In the genomic region with DNA sequence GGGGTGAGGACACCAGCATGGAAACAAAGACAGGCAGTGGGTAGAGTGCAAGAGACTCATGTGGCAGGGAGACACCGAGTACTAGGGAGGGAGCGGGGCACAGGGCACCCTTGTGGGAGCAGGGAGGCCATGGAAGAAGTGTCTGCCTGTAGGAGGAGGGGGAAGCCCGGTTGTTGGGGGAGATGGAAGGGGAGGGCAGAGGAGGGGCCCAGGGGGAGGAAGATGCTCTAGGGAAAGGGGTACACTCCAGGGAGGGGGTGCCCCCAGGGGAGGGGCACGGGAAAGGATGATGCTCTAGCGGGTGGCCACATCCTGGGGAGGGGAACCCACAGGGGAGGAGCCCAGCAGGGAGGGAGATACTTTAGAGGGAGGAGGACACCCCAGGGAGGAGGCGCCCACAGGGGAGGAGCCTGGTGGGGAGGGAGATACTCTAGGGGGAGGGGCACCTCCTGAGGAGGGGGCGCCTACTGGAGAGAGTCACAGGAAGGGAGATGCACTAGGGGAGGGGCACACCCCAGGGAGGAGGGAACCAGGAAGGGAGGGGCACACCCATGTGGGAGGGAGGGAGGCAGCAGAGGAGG, we compare ENCODE assay signal across 9 cellular contexts. TPM values are rescaled to one million over a fixed set of nuclear protein-coding genes. Genes with fewer than 3 reads are reported as not detected.
DNase-seq lines count a peak whose midpoint lies in the region; ATAC-seq and TF ChIP-seq lines count a peak whose summit lies in the region.
"Had no signal": no experiment of that assay in that cellular context is flagged by ENCODE, and none has a peak within 500 bp of the region (broad histone marks: within the 10 kb centered on the region; RNA-seq: fewer than 3 reads in every experiment).

No MANE protein-coding gene starts in this region.

- CTCF ChIA-PET in mammary epithelial cell (lab: Charles Lee; ENCODE audit: low non-redundant PET), result no interaction called here

- ATAC-seq in HG02623 (IDR thresholded peaks at IDR 0.05; ENCODE audit: unreplicated experiment), result no peak

- TF ChIP-seq CTCF in GM13976 (IDR thresholded peaks at IDR 0.05; ENCODE audit: borderline replicate concordance, control extremely low read depth, extremely low read depth, insufficient read depth, missing control alignments), result no peak
- TF ChIP-seq CTCF in endodermal cell (conservative IDR thresholded peaks at IDR 0.05), result no peak
- no peak for TF ChIP-seq CTCF in mammary epithelial cell (conservative IDR thresholded peaks at IDR 0.05 in 1 of 2, IDR thresholded peaks at IDR 0.05 in 1 of 2; ENCODE audit: extremely low read depth in 1 of 2, insufficient read depth in 1 of 2, low read depth in 1 of 2, low read length in 2 of 2)

- WGBS in endodermal cell (ENCODE audit: insufficient coverage in 1 of 2, insufficient read length in 1 of 2), 2 experiments, result 71 to 76% methylated on average over 4 to 7 of the region's 7 CpGs
- WGBS in mammary epithelial cell (ENCODE audit: low coverage, missing lambda C conversion rate), result 90% methylated on average over 2 of the region's 7 CpGs

- no peaks in the 10 kb centered on the region for H3K4me1 Mint-ChIP-seq in endodermal cell

- peak overlapping the region; percentile 61 for H3K27ac Mint-ChIP-seq in endodermal cell

- H3K9ac ChIP-seq in endodermal cell (ENCODE audit: extremely low read depth, low read length, poor library complexity, severe bottlenecking) (no peak overlapping the region), mammary epithelial cell (ENCODE audit: insufficient read depth, low read length) (no peak overlapping the region)

- no peak overlapping the region for H3K27ac ChIP-seq in endodermal cell (ENCODE audit: low read depth, low read length)
- H3K27ac ChIP-seq in mammary epithelial cell (ENCODE audit: insufficient read depth, low read depth, low read length), result no peak overlapping the region

- no peaks in the 10 kb centered on the region for H3K27me3 ChIP-seq in endodermal cell (ENCODE audit: control insufficient read depth, insufficient read depth, low read length, poor library complexity, severe bottlenecking)
- no peaks in the 10 kb centered on the region for H3K27me3 ChIP-seq in mammary epithelial cell (ENCODE audit: insufficient read depth, low read length)

- no peaks in the 10 kb centered on the region for H4K20me1 ChIP-seq in mammary epithelial cell (ENCODE audit: insufficient read depth, low read length)

- H3K79me2 ChIP-seq in mammary epithelial cell (ENCODE audit: insufficient read depth, low read length), result no peaks in the 10 kb centered on the region

- intact Hi-C loops in mammary epithelial cell (cut with micrococcal nuclease), result no loop called here

- H3K4me3 ChIP-seq in endodermal cell (ENCODE audit: low read length) (no peak overlapping the region), mammary epithelial cell (replicated peaks in 1 of 3; ENCODE audit: insufficient read depth in 1 of 3, low read depth in 2 of 3, low read length in 3 of 3) (no peak overlapping the region)

- dilution Hi-C loops in mammary epithelial cell (cut with HindIII; ENCODE audit: low sequenced_read_pairs), result no loop called here

- H3K36me3 ChIP-seq in endodermal cell (ENCODE audit: control insufficient read depth, insufficient read depth, low read length) (peaks cover 3% of the 10 kb centered on the region), mammary epithelial cell (ENCODE audit: insufficient read depth, low read length) (no peaks in the 10 kb centered on the region)

- DNase-seq in GM13976 (ENCODE audit: low spot score) (peak; percentile 57), endodermal cell (peak; percentile 48), mammary epithelial cell (no peak), NCI-H128 (lab: John Stamatoyannopoulos, UW; ENCODE audit: unreplicated experiment) (no peak), NCI-H187 treated with DMSO at 0.1 percent for 48 hours (lab: John Stamatoyannopoulos, UW) (no peak)
- peak; percentile 4 to 56 for DNase-seq in activated CD8-positive, alpha-beta memory T cell treated with anti-CD3 and anti-CD28 coated beads for 4 hours (ENCODE audit: low read depth in 2 of 2)
- peak; percentile 9 to 46 (median 41) for DNase-seq in stimulated activated CD4-positive, alpha-beta T cell treated with anti-CD3 and anti-CD28 coated beads, TNF-alpha, amount 100 ng/mL, for 4 hours (ENCODE audit: low read depth in 3 of 3)
- DNase-seq: kidney had no signal

- H3K9me3 ChIP-seq in endodermal cell (ENCODE audit: control insufficient read depth, low read length), result peaks cover 7% of the 10 kb centered on the region
- H3K9me3 ChIP-seq in mammary epithelial cell (replicated peaks; ENCODE audit: insufficient read depth, low read length), result peaks cover 6% of the 10 kb centered on the region

- no peak overlapping the region for H3K4me2 ChIP-seq in mammary epithelial cell (ENCODE audit: insufficient read depth, low read depth, low read length)

- H2AFZ ChIP-seq in mammary epithelial cell (ENCODE audit: low read depth, low read length), result no peak overlapping the region

- no peaks in the 10 kb centered on the region for H3K27me3 Mint-ChIP-seq in endodermal cell (ENCODE audit: insufficient read depth)

- BruUV-seq in mammary epithelial cell (replicated peaks; lab: Mats Ljungman, UMichigan), result no TSS peak

- H3K4me3 Mint-ChIP-seq in endodermal cell, result no peak overlapping the region

- H3K4me1 ChIP-seq in endodermal cell (ENCODE audit: control insufficient read depth, insufficient read depth, low read length), result no peaks in the 10 kb centered on the region
- H3K4me1 ChIP-seq in mammary epithelial cell (ENCODE audit: insufficient read depth, low read length), result no peaks in the 10 kb centered on the region

- H3K9me3 Mint-ChIP-seq in endodermal cell, result peaks cover 11% of the 10 kb centered on the region

- in situ Hi-C loops in GM13976 (cut with MboI; ENCODE audit: low sequenced_read_pairs, unreplicated experiment), result no loop called here
- in situ Hi-C loops in mammary epithelial cell (cut with MboI; ENCODE audit: low sequenced_read_pairs in 2 of 2), result no loop called here

- H3K36me3 Mint-ChIP-seq in endodermal cell (ENCODE audit: low read depth), result peaks cover 30% of the 10 kb centered on the region

RNA-seq across cellular contexts. Expression of gene CPAMD8, which starts 24.9 kb away (rescaled TPM):
- 10 to 100 TPM; 19.7 to 22.9 TPM for total RNA-seq in endodermal cell
- polyA plus RNA-seq in endodermal cell (2013, experiment 1 of 2), result 15.1 TPM
- 11.6 TPM for polyA plus RNA-seq in endodermal cell (2013, experiment 2 of 2)
- 1 to 10 TPM; 1.2 to 3.5 TPM for total RNA-seq in mammary epithelial cell
- 1.8 TPM for polyA plus RNA-seq in mammary epithelial cell
- polyA minus RNA-seq in mammary epithelial cell, result 11.2 TPM

Comparison
In these comparisons a context has a peak if more than half of its experiments do, and no peak if none do; other contexts are left out.
1. DNase-seq: peak in GM13976 (single experiment), activated CD8-positive, alpha-beta memory T cell treated with anti-CD3 and anti-CD28 coated beads for 4 hours (2 of 2), endodermal cell (single experiment) and stimulated activated CD4-positive, alpha-beta T cell treated with anti-CD3 and anti-CD28 coated beads, TNF-alpha, amount 100 ng/mL, for 4 hours (3 of 3); none in mammary epithelial cell (single experiment), NCI-H128 (single experiment) and NCI-H187 treated with DMSO at 0.1 percent for 48 hours (single experiment).
2. RNA of gene CPAMD8, which starts 24.9 kb away (total RNA-seq): 19.7 to 22.9 TPM in endodermal cell; 1.2 to 3.5 TPM in mammary epithelial cell; every median in the first group is over 4 times any median in the second.